In the genomic region with DNA sequence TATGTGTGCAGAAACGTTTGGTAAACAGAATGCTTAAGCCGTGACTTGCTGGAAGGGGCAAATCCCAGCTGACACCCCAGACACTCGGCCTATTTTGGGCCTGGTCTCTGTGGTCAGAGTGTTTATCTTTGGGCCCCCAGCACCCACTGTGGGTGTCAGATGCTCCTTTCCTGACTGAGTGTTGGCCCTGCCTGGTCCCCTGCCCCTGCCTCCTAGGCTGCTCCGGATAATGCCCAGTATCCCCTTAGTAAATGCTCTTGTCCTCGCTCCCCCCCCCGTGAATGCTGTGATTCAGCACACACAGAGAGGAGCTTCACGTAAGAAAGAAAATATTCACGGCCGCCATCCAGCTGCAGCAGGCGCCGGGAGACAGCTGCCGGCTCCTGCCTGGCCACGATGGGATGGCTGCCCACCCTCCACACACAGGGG, we compare ENCODE assay signal across 9 cellular contexts. TPM values are rescaled to one million over a fixed set of nuclear protein-coding genes. Genes with fewer than 3 reads are reported as not detected.
A peak's percentile ranks its signal among the peaks of the same experiment; 100 is the strongest.
DNase-seq lines count a peak whose midpoint lies in the region; ATAC-seq and TF ChIP-seq lines count a peak whose summit lies in the region.
"Had no signal": no experiment of that assay in that cellular context is flagged by ENCODE, and none has a peak within 500 bp of the region (broad histone marks: within the 10 kb centered on the region; RNA-seq: fewer than 3 reads in every experiment).

No MANE protein-coding gene starts in this region.

- CTCF ChIA-PET in activated naive CD4-positive, alpha-beta T cell treated with anti-CD3 and anti-CD28 coated beads for 36 hours (lab: Charles Lee), result no interaction called here

- H3K4me1 Mint-ChIP-seq in activated naive CD4-positive, alpha-beta T cell treated with anti-CD3 and anti-CD28 coated beads for 36 hours (ENCODE audit: low read depth), result no peaks in the 10 kb centered on the region

- no peaks in the 10 kb centered on the region for H3K36me3 Mint-ChIP-seq in activated naive CD4-positive, alpha-beta T cell treated with anti-CD3 and anti-CD28 coated beads for 36 hours (ENCODE audit: low read depth)

- H3K79me2 ChIP-seq in Karpas-422 (ENCODE audit: low read length), result no peaks in the 10 kb centered on the region

- no peak overlapping the region for H3K4me2 ChIP-seq in Karpas-422 (ENCODE audit: low read depth, low read length, poor library complexity, severe bottlenecking)

- no peak for ATAC-seq in HG02642 (IDR thresholded peaks at IDR 0.05; ENCODE audit: poor library complexity, unreplicated experiment)
- ATAC-seq: left colon had no signal

- H3K27me3 Mint-ChIP-seq in activated naive CD4-positive, alpha-beta T cell treated with anti-CD3 and anti-CD28 coated beads for 36 hours (ENCODE audit: low read depth), result no peaks in the 10 kb centered on the region

- H3K4me3 ChIP-seq in endocrine pancreas (ENCODE audit: control insufficient read depth, insufficient read depth, low read length) (no peak overlapping the region), tibial artery (no peak overlapping the region), Karpas-422 (ENCODE audit: low read length) (no peak overlapping the region)

- intact Hi-C loops in tibial artery (cut with DNase I; ENCODE audit: low total_unique reads), result loop anchor here (5.0 kb wide), 1 partner anchor 54 kb away; no protein-coding TSS in a partner anchor
- intact Hi-C loops in activated naive CD4-positive, alpha-beta T cell treated with anti-CD3 and anti-CD28 coated beads for 36 hours (cut with micrococcal nuclease), result no loop called here

- no peaks in the 10 kb centered on the region for H3K9me2 ChIP-seq in Karpas-422 (replicated peaks; ENCODE audit: insufficient read depth, low read length)

- H3K4me1 ChIP-seq in endocrine pancreas (ENCODE audit: control insufficient read depth, insufficient read depth, low read length), result peaks cover 23% of the 10 kb centered on the region
- H3K4me1 ChIP-seq in tibial artery, result peaks cover 0 to 76% (median 57%) of the 10 kb centered on the region in 4 donors
- no peaks in the 10 kb centered on the region for H3K4me1 ChIP-seq in Karpas-422 (ENCODE audit: low read length)

- H3K36me3 ChIP-seq in endocrine pancreas (ENCODE audit: control insufficient read depth, insufficient read depth, low read length), result no peaks in the 10 kb centered on the region
- H3K36me3 ChIP-seq in tibial artery, result no peaks in the 10 kb centered on the region
- H3K36me3 ChIP-seq in Karpas-422 (ENCODE audit: insufficient read depth, low read length), result no peaks in the 10 kb centered on the region

- H3K27ac Mint-ChIP-seq in activated naive CD4-positive, alpha-beta T cell treated with anti-CD3 and anti-CD28 coated beads for 36 hours, result no peak overlapping the region

- H2AFZ ChIP-seq in Karpas-422 (ENCODE audit: low read length), result no peak overlapping the region

- H3K9ac ChIP-seq in endocrine pancreas (ENCODE audit: control insufficient read depth, insufficient read depth, low read length), result peak overlapping the region; percentile 52
- H3K9ac ChIP-seq in Karpas-422 (ENCODE audit: low read length), result no peak overlapping the region

- no peaks in the 10 kb centered on the region for H3K9me3 Mint-ChIP-seq in activated naive CD4-positive, alpha-beta T cell treated with anti-CD3 and anti-CD28 coated beads for 36 hours

- H3K9me3 ChIP-seq in endocrine pancreas (ENCODE audit: control insufficient read depth, low read length) (no peaks in the 10 kb centered on the region), tibial artery (no peaks in the 10 kb centered on the region), Karpas-422 (ENCODE audit: low read length) (no peaks in the 10 kb centered on the region)

- no peak overlapping the region for H3K4me3 Mint-ChIP-seq in activated naive CD4-positive, alpha-beta T cell treated with anti-CD3 and anti-CD28 coated beads for 36 hours

- H4K20me1 ChIP-seq in Karpas-422 (ENCODE audit: insufficient read depth, low read depth, low read length), result peaks cover 3% of the 10 kb centered on the region; the same call in 1 of the 2 replicates

- TF ChIP-seq CTCF in tibial artery (IDR thresholded peaks at IDR 0.05), result no peak

- H3K27me3 ChIP-seq in endocrine pancreas (ENCODE audit: control insufficient read depth, insufficient read depth, low read length) (no peaks in the 10 kb centered on the region), tibial artery (no peaks in the 10 kb centered on the region), Karpas-422 (ENCODE audit: low read length) (no peaks in the 10 kb centered on the region; the same call in 1 of the 2 replicates)

- H3K27ac ChIP-seq in tibial artery (peak overlapping the region; percentile 77 to 82), Karpas-422 (ENCODE audit: low read length) (no peak overlapping the region)

- peak; percentile 82 for DNase-seq in NCI-H69 (lab: John Stamatoyannopoulos, UW)
- peak; percentile 79 for DNase-seq in midbrain (lab: John Stamatoyannopoulos, UW)
- peak; percentile 71 to 81 for DNase-seq in tibial artery
- DNase-seq in activated naive CD4-positive, alpha-beta T cell treated with anti-CD3 and anti-CD28 coated beads for 36 hours, result no peak
- no peak for DNase-seq in Karpas-422
- DNase-seq: NCI-H1436 treated with DMSO at 0.1 percent for 48 hours had no signal

RNA-seq across cellular contexts. Expression of gene ANGPTL2, which starts 11.3 kb away (rescaled TPM):
- total RNA-seq in activated naive CD4-positive, alpha-beta T cell treated with anti-CD3 and anti-CD28 coated beads for 36 hours, result not detected
- not detected in 2 replicates for total RNA-seq in Karpas-422 (2014; rRNA removed; shearing (Covaris generic); ENCODE audit: low replicate concordance)

Comparison
In these comparisons a context has a peak if more than half of its experiments do, and no peak if none do; other contexts are left out.
1. DNase-seq: peak in NCI-H69 (single experiment), midbrain (single experiment) and tibial artery (2 of 2); none in activated naive CD4-positive, alpha-beta T cell treated with anti-CD3 and anti-CD28 coated beads for 36 hours (single experiment) and Karpas-422 (single experiment).